Comparison of ENCODE assay signal across 1 cellular context in genomic region chr21:46182548-46183336, GRCh38.
TF ChIP-seq lines count a peak whose summit lies in the region.

No MANE protein-coding gene starts in this region.

TF ChIP-seq in K562, 482 proteins besides CTCF, POLR2A, EP300 and RAD21 (continued from another document and continues in another):
- no peak for TF ChIP-seq STAT6 (CRISPR knock-in tag; IDR thresholded peaks at IDR 0.05)
- TF ChIP-seq TAL1 (IDR thresholded peaks at IDR 0.05): no peak
- TF ChIP-seq TFAM (CRISPR knock-in tag; conservative IDR thresholded peaks at IDR 0.05): no peak
- TF ChIP-seq SFPQ (IDR thresholded peaks at IDR 0.05; ENCODE audit: low read depth, low read length): no peak
- TF ChIP-seq NRF1 (conservative IDR thresholded peaks at IDR 0.05 in 1 of 2, IDR thresholded peaks at IDR 0.05 in 1 of 2): peak; percentile 54 to 65
- TF ChIP-seq FOXA1 (IDR thresholded peaks at IDR 0.05; ENCODE audit: borderline replicate concordance): no peak
- TF ChIP-seq, protein P1, sequence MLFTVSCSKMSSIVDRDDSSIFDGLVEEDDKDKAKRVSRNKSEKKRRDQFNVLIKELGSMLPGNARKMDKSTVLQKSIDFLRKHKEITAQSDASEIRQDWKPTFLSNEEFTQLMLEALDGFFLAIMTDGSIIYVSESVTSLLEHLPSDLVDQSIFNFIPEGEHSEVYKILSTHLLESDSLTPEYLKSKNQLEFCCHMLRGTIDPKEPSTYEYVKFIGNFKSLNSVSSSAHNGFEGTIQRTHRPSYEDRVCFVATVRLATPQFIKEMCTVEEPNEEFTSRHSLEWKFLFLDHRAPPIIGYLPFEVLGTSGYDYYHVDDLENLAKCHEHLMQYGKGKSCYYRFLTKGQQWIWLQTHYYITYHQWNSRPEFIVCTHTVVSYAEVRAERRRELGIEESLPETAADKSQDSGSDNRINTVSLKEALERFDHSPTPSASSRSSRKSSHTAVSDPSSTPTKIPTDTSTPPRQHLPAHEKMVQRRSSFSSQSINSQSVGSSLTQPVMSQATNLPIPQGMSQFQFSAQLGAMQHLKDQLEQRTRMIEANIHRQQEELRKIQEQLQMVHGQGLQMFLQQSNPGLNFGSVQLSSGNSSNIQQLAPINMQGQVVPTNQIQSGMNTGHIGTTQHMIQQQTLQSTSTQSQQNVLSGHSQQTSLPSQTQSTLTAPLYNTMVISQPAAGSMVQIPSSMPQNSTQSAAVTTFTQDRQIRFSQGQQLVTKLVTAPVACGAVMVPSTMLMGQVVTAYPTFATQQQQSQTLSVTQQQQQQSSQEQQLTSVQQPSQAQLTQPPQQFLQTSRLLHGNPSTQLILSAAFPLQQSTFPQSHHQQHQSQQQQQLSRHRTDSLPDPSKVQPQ (CRISPR knock-in tag; IDR thresholded peaks at IDR 0.05; ENCODE audit: borderline replicate concordance): no peak
- no peak for TF ChIP-seq FOXK1 (CRISPR knock-in tag; IDR thresholded peaks at IDR 0.05; ENCODE audit: borderline replicate concordance)
- TF ChIP-seq, protein P2, sequence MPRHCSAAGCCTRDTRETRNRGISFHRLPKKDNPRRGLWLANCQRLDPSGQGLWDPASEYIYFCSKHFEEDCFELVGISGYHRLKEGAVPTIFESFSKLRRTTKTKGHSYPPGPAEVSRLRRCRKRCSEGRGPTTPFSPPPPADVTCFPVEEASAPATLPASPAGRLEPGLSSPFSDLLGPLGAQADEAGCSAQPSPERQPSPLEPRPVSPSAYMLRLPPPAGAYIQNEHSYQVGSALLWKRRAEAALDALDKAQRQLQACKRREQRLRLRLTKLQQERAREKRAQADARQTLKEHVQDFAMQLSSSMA (CRISPR knock-in tag; IDR thresholded peaks at IDR 0.05): no peak
- no peak for TF ChIP-seq KLF13 (tag; IDR thresholded peaks at IDR 0.05; ENCODE audit: borderline replicate concordance, low read depth)
- TF ChIP-seq HNRNPK (IDR thresholded peaks at IDR 0.05; ENCODE audit: low read depth, low read length, poor library complexity, severe bottlenecking): no peak
- TF ChIP-seq, protein P3, sequence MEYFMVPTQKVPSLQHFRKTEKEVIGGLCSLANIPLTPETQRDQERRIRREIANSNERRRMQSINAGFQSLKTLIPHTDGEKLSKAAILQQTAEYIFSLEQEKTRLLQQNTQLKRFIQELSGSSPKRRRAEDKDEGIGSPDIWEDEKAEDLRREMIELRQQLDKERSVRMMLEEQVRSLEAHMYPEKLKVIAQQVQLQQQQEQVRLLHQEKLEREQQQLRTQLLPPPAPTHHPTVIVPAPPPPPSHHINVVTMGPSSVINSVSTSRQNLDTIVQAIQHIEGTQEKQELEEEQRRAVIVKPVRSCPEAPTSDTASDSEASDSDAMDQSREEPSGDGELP (CRISPR knock-in tag; IDR thresholded peaks at IDR 0.05; ENCODE audit: borderline replicate concordance): no peak
- no peak for TF ChIP-seq ZBTB9 (CRISPR knock-in tag; IDR thresholded peaks at IDR 0.05)
- TF ChIP-seq HDAC6 (IDR thresholded peaks at IDR 0.05; ENCODE audit: low read depth, low read length): no peak
- no peak for TF ChIP-seq RB1 (IDR thresholded peaks at IDR 0.05; ENCODE audit: low read depth)
- no peak for TF ChIP-seq DEAF1 (CRISPR knock-in tag; IDR thresholded peaks at IDR 0.05)
- TF ChIP-seq CEBPG (CRISPR knock-in tag; IDR thresholded peaks at IDR 0.05): no peak
- TF ChIP-seq CEBPG (tag; conservative IDR thresholded peaks at IDR 0.05 in 1 of 2, IDR thresholded peaks at IDR 0.05 in 1 of 2): no peak
- TF ChIP-seq FIP1L1 (IDR thresholded peaks at IDR 0.05; ENCODE audit: low read depth, low read length, poor library complexity, severe bottlenecking): no peak
- no peak for TF ChIP-seq CBX5 (IDR thresholded peaks at IDR 0.05; ENCODE audit: borderline replicate concordance, low read depth)
- no peak for TF ChIP-seq ZBTB7A (IDR thresholded peaks at IDR 0.05; ENCODE audit: borderline replicate concordance, control insufficient read depth, low read depth, low read length)
- TF ChIP-seq ZNF75A (CRISPR knock-in tag; IDR thresholded peaks at IDR 0.05): no peak
- TF ChIP-seq GTF2A2 (tag; IDR thresholded peaks at IDR 0.05): no peak
- no peak for TF ChIP-seq RFX7 (CRISPR knock-in tag; IDR thresholded peaks at IDR 0.05)
- TF ChIP-seq, protein P4, sequence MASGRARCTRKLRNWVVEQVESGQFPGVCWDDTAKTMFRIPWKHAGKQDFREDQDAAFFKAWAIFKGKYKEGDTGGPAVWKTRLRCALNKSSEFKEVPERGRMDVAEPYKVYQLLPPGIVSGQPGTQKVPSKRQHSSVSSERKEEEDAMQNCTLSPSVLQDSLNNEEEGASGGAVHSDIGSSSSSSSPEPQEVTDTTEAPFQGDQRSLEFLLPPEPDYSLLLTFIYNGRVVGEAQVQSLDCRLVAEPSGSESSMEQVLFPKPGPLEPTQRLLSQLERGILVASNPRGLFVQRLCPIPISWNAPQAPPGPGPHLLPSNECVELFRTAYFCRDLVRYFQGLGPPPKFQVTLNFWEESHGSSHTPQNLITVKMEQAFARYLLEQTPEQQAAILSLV (tag; IDR thresholded peaks at IDR 0.05): no peak
- no peak for TF ChIP-seq ZNF253 (CRISPR knock-in tag; conservative IDR thresholded peaks at IDR 0.05)
- no peak for TF ChIP-seq BDP1 (IDR thresholded peaks at IDR 0.05; ENCODE audit: insufficient read depth, insufficient read length)
- TF ChIP-seq ELK1 (CRISPR knock-in tag; IDR thresholded peaks at IDR 0.05): no peak
- no peak for TF ChIP-seq MEF2D (tag; conservative IDR thresholded peaks at IDR 0.05; ENCODE audit: low read depth)
- no peak for TF ChIP-seq MLX (CRISPR knock-in tag; conservative IDR thresholded peaks at IDR 0.05)
- no peak for TF ChIP-seq PCBP2 (IDR thresholded peaks at IDR 0.05; ENCODE audit: low read depth, low read length, poor library complexity, severe bottlenecking)
- no peak for TF ChIP-seq ZNF384 (IDR thresholded peaks at IDR 0.05; ENCODE audit: low read depth, low read length)
- TF ChIP-seq, protein P5, sequence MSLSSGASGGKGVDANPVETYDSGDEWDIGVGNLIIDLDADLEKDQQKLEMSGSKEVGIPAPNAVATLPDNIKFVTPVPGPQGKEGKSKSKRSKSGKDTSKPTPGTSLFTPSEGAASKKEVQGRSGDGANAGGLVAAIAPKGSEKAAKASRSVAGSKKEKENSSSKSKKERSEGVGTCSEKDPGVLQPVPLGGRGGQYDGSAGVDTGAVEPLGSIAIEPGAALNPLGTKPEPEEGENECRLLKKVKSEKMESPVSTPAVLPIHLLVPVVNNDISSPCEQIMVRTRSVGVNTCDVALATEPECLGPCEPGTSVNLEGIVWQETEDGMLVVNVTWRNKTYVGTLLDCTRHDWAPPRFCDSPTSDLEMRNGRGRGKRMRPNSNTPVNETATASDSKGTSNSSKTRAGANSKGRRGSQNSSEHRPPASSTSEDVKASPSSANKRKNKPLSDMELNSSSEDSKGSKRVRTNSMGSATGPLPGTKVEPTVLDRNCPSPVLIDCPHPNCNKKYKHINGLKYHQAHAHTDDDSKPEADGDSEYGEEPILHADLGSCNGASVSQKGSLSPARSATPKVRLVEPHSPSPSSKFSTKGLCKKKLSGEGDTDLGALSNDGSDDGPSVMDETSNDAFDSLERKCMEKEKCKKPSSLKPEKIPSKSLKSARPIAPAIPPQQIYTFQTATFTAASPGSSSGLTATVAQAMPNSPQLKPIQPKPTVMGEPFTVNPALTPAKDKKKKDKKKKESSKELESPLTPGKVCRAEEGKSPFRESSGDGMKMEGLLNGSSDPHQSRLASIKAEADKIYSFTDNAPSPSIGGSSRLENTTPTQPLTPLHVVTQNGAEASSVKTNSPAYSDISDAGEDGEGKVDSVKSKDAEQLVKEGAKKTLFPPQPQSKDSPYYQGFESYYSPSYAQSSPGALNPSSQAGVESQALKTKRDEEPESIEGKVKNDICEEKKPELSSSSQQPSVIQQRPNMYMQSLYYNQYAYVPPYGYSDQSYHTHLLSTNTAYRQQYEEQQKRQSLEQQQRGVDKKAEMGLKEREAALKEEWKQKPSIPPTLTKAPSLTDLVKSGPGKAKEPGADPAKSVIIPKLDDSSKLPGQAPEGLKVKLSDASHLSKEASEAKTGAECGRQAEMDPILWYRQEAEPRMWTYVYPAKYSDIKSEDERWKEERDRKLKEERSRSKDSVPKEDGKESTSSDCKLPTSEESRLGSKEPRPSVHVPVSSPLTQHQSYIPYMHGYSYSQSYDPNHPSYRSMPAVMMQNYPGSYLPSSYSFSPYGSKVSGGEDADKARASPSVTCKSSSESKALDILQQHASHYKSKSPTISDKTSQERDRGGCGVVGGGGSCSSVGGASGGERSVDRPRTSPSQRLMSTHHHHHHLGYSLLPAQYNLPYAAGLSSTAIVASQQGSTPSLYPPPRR (CRISPR knock-in tag; IDR thresholded peaks at IDR 0.05; ENCODE audit: borderline replicate concordance): no peak
- no peak for TF ChIP-seq SNAPC5 (CRISPR knock-in tag; IDR thresholded peaks at IDR 0.05)
- no peak for TF ChIP-seq MED1 (CRISPR knock-in tag; IDR thresholded peaks at IDR 0.05; ENCODE audit: borderline replicate concordance)
- no peak for TF ChIP-seq ZFPM2 (CRISPR knock-in tag; IDR thresholded peaks at IDR 0.05)
- no peak for TF ChIP-seq RBM25 (IDR thresholded peaks at IDR 0.05; ENCODE audit: low read depth, low read length, severe bottlenecking)
- no peak for TF ChIP-seq MYC (IDR thresholded peaks at IDR 0.05; ENCODE audit: low read depth, low read length)
- no peak for TF ChIP-seq MYC (CRISPR knock-in tag; IDR thresholded peaks at IDR 0.05; ENCODE audit: borderline replicate concordance, low read depth)
- TF ChIP-seq, protein P6, sequence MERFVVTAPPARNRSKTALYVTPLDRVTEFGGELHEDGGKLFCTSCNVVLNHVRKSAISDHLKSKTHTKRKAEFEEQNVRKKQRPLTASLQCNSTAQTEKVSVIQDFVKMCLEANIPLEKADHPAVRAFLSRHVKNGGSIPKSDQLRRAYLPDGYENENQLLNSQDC (CRISPR knock-in tag; IDR thresholded peaks at IDR 0.05): no peak
- TF ChIP-seq SAFB (IDR thresholded peaks at IDR 0.05; ENCODE audit: borderline replicate concordance, low read depth, low read length): peak; percentile 23; the same call in 1 of the 2 replicates
- TF ChIP-seq HLTF (IDR thresholded peaks at IDR 0.05): no peak
